ENCODE assay signal across 9 cellular contexts in the genomic region with DNA sequence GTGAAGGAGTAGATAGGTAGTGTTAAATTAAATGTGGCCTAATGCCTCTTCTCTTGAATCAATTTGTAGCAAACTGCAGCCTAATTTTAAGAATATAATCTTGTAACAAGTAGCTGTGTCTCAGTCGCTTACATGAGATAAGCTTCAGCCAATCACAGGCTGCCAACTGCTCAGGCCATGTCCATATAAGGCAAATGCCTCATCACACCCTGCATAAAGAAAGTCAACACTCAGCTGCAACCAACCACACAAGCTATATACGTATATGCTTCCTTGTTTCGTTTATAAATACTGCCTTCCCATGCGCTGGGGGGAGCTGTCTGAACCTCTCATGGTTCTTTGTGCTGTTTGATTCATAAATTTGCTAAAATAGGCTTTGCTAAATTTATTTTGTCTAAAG.
A peak's percentile ranks its signal among the peaks of the same experiment; 100 is the strongest.
DNase-seq lines count a peak whose midpoint lies in the region; ATAC-seq, FAIRE-seq and TF ChIP-seq lines count a peak whose summit lies in the region.
"Had no signal": no experiment of that assay in that cellular context is flagged by ENCODE, and none has a peak within 500 bp of the region (broad histone marks: within the 10 kb centered on the region; RNA-seq: fewer than 3 reads in every experiment).

No MANE protein-coding gene starts in this region.

- no peaks in the 10 kb centered on the region for H3K27me3 ChIP-seq in astrocyte (ENCODE audit: insufficient read depth, low read length)
- H3K27me3 ChIP-seq in pancreas, result peaks cover 0 to 5% (median 0%) of the 10 kb centered on the region in 4 donors
- H3K27me3 ChIP-seq in heart right ventricle, result no peaks in the 10 kb centered on the region

- no peaks in the 10 kb centered on the region for H3K79me2 ChIP-seq in astrocyte (ENCODE audit: insufficient read depth, low read length)

- H3K27ac ChIP-seq in astrocyte (ENCODE audit: low read depth, low read length) (no peak overlapping the region), pancreas (no peak overlapping the region), heart right ventricle (no peak overlapping the region)

- DNase-seq in HT-29 (ENCODE audit: low spot score) (peak; percentile 16), astrocyte (ENCODE audit: low read depth) (peak; percentile 5), endothelial cell (ENCODE audit: low spot score) (no peak), pancreas (no peak), NCI-H2081 treated with DMSO at 0.1 percent for 48 hours (lab: John Stamatoyannopoulos, UW) (no peak), heart right ventricle (no peak)

- no peaks in the 10 kb centered on the region for H4K20me1 ChIP-seq in astrocyte (ENCODE audit: insufficient read depth, low read length)

- H3K4me1 ChIP-seq in astrocyte (ENCODE audit: insufficient read depth, low read length) (no peaks in the 10 kb centered on the region), pancreas (no peaks in the 10 kb centered on the region), heart right ventricle (no peaks in the 10 kb centered on the region)

- no peaks in the 10 kb centered on the region for H3K27me3 Mint-ChIP-seq in astrocyte (ENCODE audit: low read depth, unreplicated experiment)
- no peaks in the 10 kb centered on the region for H3K27me3 Mint-ChIP-seq in endothelial cell (ENCODE audit: unreplicated experiment)

- WGBS in pancreas, 2 donors, result 55 to 63% methylated on average over 4 of the region's 4 CpGs
- WGBS in heart right ventricle, 2 donors, result 56 to 62% methylated on average over 4 of the region's 4 CpGs

- H3K4me3 Mint-ChIP-seq in astrocyte (ENCODE audit: unreplicated experiment), result no peak overlapping the region
- no peak overlapping the region for H3K4me3 Mint-ChIP-seq in endothelial cell (ENCODE audit: unreplicated experiment)

- H3K9me3 Mint-ChIP-seq in astrocyte (ENCODE audit: unreplicated experiment) (no peaks in the 10 kb centered on the region), endothelial cell (ENCODE audit: unreplicated experiment) (no peaks in the 10 kb centered on the region)

- H3K9ac ChIP-seq in astrocyte (ENCODE audit: low read length), result no peak overlapping the region

- H2AFZ ChIP-seq in astrocyte (ENCODE audit: low read depth, low read length), result peak overlapping the region; percentile 6

- peak; percentile 95 for ATAC-seq in GM18508 (IDR thresholded peaks at IDR 0.05; ENCODE audit: insufficient read depth, unreplicated experiment)
- ATAC-seq in GM21528 (IDR thresholded peaks at IDR 0.05; ENCODE audit: low FRiP score, unreplicated experiment), result peak; percentile 96
- no peak for ATAC-seq in pancreas
- no peak for ATAC-seq in heart right ventricle

- no peaks in the 10 kb centered on the region for H3K9me3 ChIP-seq in astrocyte (ENCODE audit: insufficient read depth, low read depth, low read length)
- no peaks in the 10 kb centered on the region for H3K9me3 ChIP-seq in pancreas
- H3K9me3 ChIP-seq in heart right ventricle, result no peaks in the 10 kb centered on the region

- H3K4me2 ChIP-seq in astrocyte (ENCODE audit: low read length), result no peak overlapping the region

- no peaks in the 10 kb centered on the region for H3K4me1 Mint-ChIP-seq in astrocyte (ENCODE audit: low read depth, unreplicated experiment)
- H3K4me1 Mint-ChIP-seq in endothelial cell (ENCODE audit: unreplicated experiment), result no peaks in the 10 kb centered on the region

- intact Hi-C loops in pancreas (cut with DNase I) (no loop called here), heart right ventricle (cut with DNase I) (no loop called here)

- H3K27ac Mint-ChIP-seq in astrocyte (ENCODE audit: unreplicated experiment) (no peak overlapping the region), endothelial cell (ENCODE audit: unreplicated experiment) (no peak overlapping the region)

- TF ChIP-seq CTCF in astrocyte (IDR thresholded peaks at IDR 0.05; ENCODE audit: insufficient read depth, low read depth, low read length), result no peak
- TF ChIP-seq CTCF in endothelial cell (IDR thresholded peaks at IDR 0.05; ENCODE audit: unreplicated experiment), result no peak
- TF ChIP-seq CTCF in pancreas (IDR thresholded peaks at IDR 0.05), result no peak
- no peak for TF ChIP-seq CTCF in heart right ventricle (IDR thresholded peaks at IDR 0.05)

- no peak for FAIRE-seq in astrocyte (lab: Jason Lieb, UNC)
- no peak for FAIRE-seq in pancreas (lab: Jason Lieb, UNC)
- FAIRE-seq: endometrium had no signal

- no peaks in the 10 kb centered on the region for H3K36me3 Mint-ChIP-seq in astrocyte (ENCODE audit: low read depth, unreplicated experiment)
- H3K36me3 Mint-ChIP-seq in endothelial cell (ENCODE audit: low read depth, unreplicated experiment), result no peaks in the 10 kb centered on the region

- H3K4me3 ChIP-seq in astrocyte (ENCODE audit: insufficient read depth, low read depth, low read length) (no peak overlapping the region), pancreas (no peak overlapping the region), heart right ventricle (no peak overlapping the region)

- H3K36me3 ChIP-seq in astrocyte (ENCODE audit: insufficient read depth, low read length) (no peaks in the 10 kb centered on the region), pancreas (no peaks in the 10 kb centered on the region), heart right ventricle (no peaks in the 10 kb centered on the region)

Comparison
In these comparisons a context has a peak if more than half of its experiments do, and no peak if none do; other contexts are left out.
1. ATAC-seq: peak in GM18508 (single experiment) and GM21528 (single experiment); none in pancreas (0 of 4) and heart right ventricle (0 of 8).
2. DNase-seq: peak in HT-29 (single experiment) and astrocyte (single experiment); none in endothelial cell (single experiment), pancreas (0 of 6), NCI-H2081 treated with DMSO at 0.1 percent for 48 hours (single experiment) and heart right ventricle (0 of 2).